Comparison of ENCODE assay signal across 12 cellular contexts in genomic region chr10:113000876-113001598, GRCh38. TPM values are rescaled to one million over a fixed set of nuclear protein-coding genes. Genes with fewer than 3 reads are reported as not detected.
A peak's percentile ranks its signal among the peaks of the same experiment; 100 is the strongest.
DNase-seq lines count a peak whose midpoint lies in the region; ATAC-seq and TF ChIP-seq lines count a peak whose summit lies in the region.
"Had no signal": no experiment of that assay in that cellular context is flagged by ENCODE, and none has a peak within 500 bp of the region (broad histone marks: within the 10 kb centered on the region; RNA-seq: fewer than 3 reads in every experiment).

No MANE protein-coding gene starts in this region.

- H3K36me3 Mint-ChIP-seq in brain (peaks cover 10% of the 10 kb centered on the region), osteocyte (ENCODE audit: unreplicated experiment) (peaks cover 22% of the 10 kb centered on the region)

- H3K9me3 Mint-ChIP-seq in brain (no peaks in the 10 kb centered on the region), osteocyte (ENCODE audit: unreplicated experiment) (no peaks in the 10 kb centered on the region)
- H3K9me3 Mint-ChIP-seq: activated naive CD8-positive, alpha-beta T cell treated with anti-CD3 and anti-CD28 coated beads for 36 hours had no signal

- H3K4me1 Mint-ChIP-seq in brain = peaks cover 58% of the 10 kb centered on the region
- peaks cover 66% of the 10 kb centered on the region for H3K4me1 Mint-ChIP-seq in osteocyte (ENCODE audit: unreplicated experiment)

- H3K4me3 ChIP-seq in AG04450 (ENCODE audit: low read depth, low read length) (no peak overlapping the region), MM.1S (ENCODE audit: low read length) (no peak overlapping the region)
- H3K4me3 ChIP-seq: A549 had no signal

- TF ChIP-seq CTCF in AG04450 (IDR thresholded peaks at IDR 0.05; ENCODE audit: low read depth, low read length) (peak; percentile 21; the same call in 1 of the 2 replicates), brain (conservative IDR thresholded peaks at IDR 0.05) (no peak), osteocyte (IDR thresholded peaks at IDR 0.05) (peak; percentile 36), MM.1S (IDR thresholded peaks at IDR 0.05; ENCODE audit: low read length) (no peak)

- H3K36me3 ChIP-seq in MM.1S (replicated peaks; ENCODE audit: insufficient read depth, low read length) = no peaks in the 10 kb centered on the region

- H3K9me2 ChIP-seq in MM.1S (replicated peaks; ENCODE audit: insufficient read depth, low read length) = no peaks in the 10 kb centered on the region

- POLR2A ChIA-PET in AG04450 (lab: Yijun Ruan, JAX) = no interaction called here

- ATAC-seq in left ventricle myocardium superior = peak; percentile 94
- no peak for ATAC-seq in GM21723 (IDR thresholded peaks at IDR 0.05; ENCODE audit: unreplicated experiment)

- intact Hi-C loops in left ventricle myocardium superior (cut with micrococcal nuclease) = no loop called here

- H3K27ac ChIP-seq in AG04450 (ENCODE audit: low read depth, low read length) (no peak overlapping the region), MM.1S (ENCODE audit: low read length) (no peak overlapping the region)

- H3K27me3 Mint-ChIP-seq in brain (peaks cover 2% of the 10 kb centered on the region), osteocyte (ENCODE audit: unreplicated experiment) (no peaks in the 10 kb centered on the region)

- H3K79me2 ChIP-seq in MM.1S (ENCODE audit: low read length) = no peaks in the 10 kb centered on the region

- H3K4me1 ChIP-seq in MM.1S (ENCODE audit: low read length) = no peaks in the 10 kb centered on the region

- DNase-seq in AG04450 (ENCODE audit: low read depth, low spot score) (no peak), left ventricle myocardium superior (peak; percentile 65), osteocyte (ENCODE audit: extremely low spot score, unreplicated experiment) (no peak), HK-2 (ENCODE audit: unreplicated experiment) (no peak), MM.1S (no peak), NCI-H146 (lab: John Stamatoyannopoulos, UW) (no peak)
- DNase-seq: activated CD4-positive, alpha-beta T cell treated with anti-CD3 and anti-CD28 coated beads, Interleukin-2, amount 50 U/mL, for 1 hour; activated naive CD8-positive, alpha-beta T cell treated with anti-CD3 and anti-CD28 coated beads for 36 hours; NCI-H187 treated with DMSO at 0.1 percent for 48 hours had no signal

- no peak overlapping the region for H3K9ac ChIP-seq in MM.1S (ENCODE audit: low read length)

- CTCF ChIA-PET in AG04450 (lab: Charles Lee) = interaction anchor here (0.6 kb wide), 1 partner anchor 14 kb away, joined by 5 read pairs; no protein-coding TSS in a partner anchor

- H4K20me1 ChIP-seq in MM.1S (ENCODE audit: insufficient read depth, low read length) = no peaks in the 10 kb centered on the region

- H3K9me3 ChIP-seq in AG04450 (ENCODE audit: control insufficient read depth, insufficient read depth, low read length) (no peaks in the 10 kb centered on the region), MM.1S (replicated peaks; ENCODE audit: insufficient read depth, low read length) (no peaks in the 10 kb centered on the region)
- H3K9me3 ChIP-seq: A549 had no signal

- no peaks in the 10 kb centered on the region for H3F3A ChIP-seq in MM.1S (ENCODE audit: insufficient read depth, low read length)

- no peak overlapping the region for H2AFZ ChIP-seq in MM.1S (ENCODE audit: low read length)

- H3K4me2 ChIP-seq in MM.1S (ENCODE audit: low read depth, low read length) = no peak overlapping the region
- H3K4me2 ChIP-seq: A549 had no signal

- no peaks in the 10 kb centered on the region for H3K27me3 ChIP-seq in AG04450 (ENCODE audit: control insufficient read depth, insufficient read depth, low read length)
- H3K27me3 ChIP-seq in MM.1S (replicated peaks; ENCODE audit: insufficient read depth, low read length) = peaks cover 81% of the 10 kb centered on the region

- no peak overlapping the region for H3K4me3 Mint-ChIP-seq in brain
- H3K4me3 Mint-ChIP-seq in osteocyte (ENCODE audit: unreplicated experiment) = peak overlapping the region; percentile 43
- H3K4me3 Mint-ChIP-seq: activated naive CD8-positive, alpha-beta T cell treated with anti-CD3 and anti-CD28 coated beads for 36 hours had no signal

- peak overlapping the region in 3 of 5 experiments; percentile 8 to 45 (median 31) for H3K27ac Mint-ChIP-seq in brain
- peak overlapping the region; percentile 91 for H3K27ac Mint-ChIP-seq in osteocyte (ENCODE audit: unreplicated experiment)
- H3K27ac Mint-ChIP-seq: activated naive CD8-positive, alpha-beta T cell treated with anti-CD3 and anti-CD28 coated beads for 36 hours had no signal

RNA-seq across cellular contexts. Expression of gene TCF7L2, which starts 51.0 kb away (rescaled TPM):
- polyA plus RNA-seq in AG04450 (2011; rRNA removed) = 6.3 and 7.7 TPM in 2 replicates
- 16.8 and 17.0 TPM in 2 replicates for polyA minus RNA-seq in AG04450 (2011; rRNA and poly(A)+ RNA removed)
- 6.1 TPM for polyA plus RNA-seq in brain (ENCODE audit: insufficient read depth, low read depth, low replicate concordance)
- 13.5 TPM for total RNA-seq in left ventricle myocardium superior
- total RNA-seq in osteocyte = 86.9 and 88.2 TPM in 2 replicates

Comparison
In these comparisons a context has a peak if more than half of its experiments do, and no peak if none do; other contexts are left out.
1. CTCF ChIP-seq: peak in AG04450 (single experiment) and osteocyte (single experiment); none in brain (0 of 2) and MM.1S (single experiment).